ENCODE assay signal across 8 cellular contexts in the genomic region with DNA sequence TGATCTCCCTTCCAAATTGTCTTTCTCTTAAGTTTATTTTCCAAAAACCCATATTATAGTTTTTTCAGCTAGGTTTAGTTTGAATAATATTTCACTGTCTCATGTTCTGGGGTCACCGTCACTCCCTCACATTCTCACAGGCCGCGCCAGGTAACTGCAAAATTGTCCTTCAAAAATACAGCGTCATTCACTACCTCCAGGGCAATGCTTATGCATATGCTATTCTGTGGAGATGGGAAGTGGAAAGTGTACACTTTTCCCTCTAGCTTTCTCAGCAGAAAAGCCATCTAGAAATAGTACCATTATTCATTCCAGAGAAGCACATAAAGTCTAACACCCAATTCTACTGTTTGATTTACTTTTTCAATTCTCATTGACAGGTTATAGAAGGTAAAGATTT. TPM values are rescaled to one million over a fixed set of nuclear protein-coding genes. Genes with fewer than 3 reads are reported as not detected.
DNase-seq lines count a peak whose midpoint lies in the region; ATAC-seq and TF ChIP-seq lines count a peak whose summit lies in the region.

No MANE protein-coding gene starts in this region.

- TF ChIP-seq CTCF in spleen (IDR thresholded peaks at IDR 0.05 in 8 of 11, conservative IDR thresholded peaks at IDR 0.05 in 3 of 11) = no peak

- TF ChIP-seq POLR2A in spleen (IDR thresholded peaks at IDR 0.05) = no peak

- intact Hi-C loops in spleen (cut with DNase I; ENCODE audit: low total_unique reads) = no loop called here

- H3K9me3 ChIP-seq in iPS-15b (ENCODE audit: control insufficient read depth, insufficient read depth, low read length) = no peaks in the 10 kb centered on the region
- no peaks in the 10 kb centered on the region for H3K9me3 ChIP-seq in spleen

- no peaks in the 10 kb centered on the region for H3K36me3 Mint-ChIP-seq in T-helper 2 cell treated with Interferon-gamma antibody and Interleukin-4, amounts not matched to agents 5 μg/mL and 100 μg/mL, for 36 hours (ENCODE audit: low read depth)
- H3K36me3 Mint-ChIP-seq in T-cell = no peaks in the 10 kb centered on the region
- H3K36me3 Mint-ChIP-seq in effector memory CD8-positive, alpha-beta T cell (ENCODE audit: insufficient read depth) = peaks cover 4% of the 10 kb centered on the region

- peaks cover 14% of the 10 kb centered on the region for H3K4me1 Mint-ChIP-seq in T-helper 2 cell treated with Interferon-gamma antibody and Interleukin-4, amounts not matched to agents 5 μg/mL and 100 μg/mL, for 36 hours (ENCODE audit: low read depth)
- peaks cover 10 to 22% (median 18%) of the 10 kb centered on the region in 3 donors for H3K4me1 Mint-ChIP-seq in T-cell
- peaks cover 3 to 7% of the 10 kb centered on the region in 2 donors for H3K4me1 Mint-ChIP-seq in effector memory CD8-positive, alpha-beta T cell (ENCODE audit: low read depth in 2 of 2)

- POLR2A ChIA-PET in T-cell (lab: Charles Lee) = no interaction called here

- H3K27ac ChIP-seq in spleen = peak overlapping the region in 6 of 8 donors; percentile 71 to 89 (median 85)

- H3K4me1 ChIP-seq in iPS-15b (ENCODE audit: control insufficient read depth, insufficient read depth, low read length) (peaks cover 3% of the 10 kb centered on the region), spleen (peaks cover 0 to 13% (median 9%) of the 10 kb centered on the region in 6 donors)

- ATAC-seq in T-cell (replicated peaks in 1 of 4) = no peak
- no peak for ATAC-seq in effector memory CD8-positive, alpha-beta T cell (replicated peaks)

- H3K27ac Mint-ChIP-seq in T-helper 2 cell treated with Interferon-gamma antibody and Interleukin-4, amounts not matched to agents 5 μg/mL and 100 μg/mL, for 36 hours = no peak overlapping the region
- H3K27ac Mint-ChIP-seq in T-cell = peak overlapping the region in 1 of 2 donors; percentile 88
- no peak overlapping the region for H3K27ac Mint-ChIP-seq in effector memory CD8-positive, alpha-beta T cell

- no peak for DNase-seq in T-helper 2 cell treated with Interferon-gamma antibody and Interleukin-4, amounts not matched to agents 5 μg/mL and 100 μg/mL, for 36 hours (ENCODE audit: low spot score)
- DNase-seq in T-helper 2 cell (no peak), T-cell (no peak), spleen (no peak), SKM-1 (lab: John Stamatoyannopoulos, UW; ENCODE audit: unreplicated experiment) (no peak), DMS79 treated with DMSO at 0.1 percent for 48 hours (lab: John Stamatoyannopoulos, UW) (no peak)
- no peak for DNase-seq in effector memory CD8-positive, alpha-beta T cell

- H3K9me3 Mint-ChIP-seq in T-helper 2 cell treated with Interferon-gamma antibody and Interleukin-4, amounts not matched to agents 5 μg/mL and 100 μg/mL, for 36 hours = no peaks in the 10 kb centered on the region
- no peaks in the 10 kb centered on the region for H3K9me3 Mint-ChIP-seq in T-cell
- H3K9me3 Mint-ChIP-seq in effector memory CD8-positive, alpha-beta T cell = no peaks in the 10 kb centered on the region

- peak overlapping the region; percentile 97 for H3K4me3 ChIP-seq in iPS-15b (ENCODE audit: low read depth, low read length)
- peak overlapping the region in 6 of 8 donors; percentile 37 to 79 (median 56) for H3K4me3 ChIP-seq in spleen

- H3K27me3 ChIP-seq in iPS-15b (ENCODE audit: control insufficient read depth, insufficient read depth, low read length) = no peaks in the 10 kb centered on the region
- no peaks in the 10 kb centered on the region for H3K27me3 ChIP-seq in spleen (replicated peaks in 1 of 7)

- no peaks in the 10 kb centered on the region for H3K36me3 ChIP-seq in iPS-15b (ENCODE audit: control insufficient read depth, insufficient read depth, low read length)
- H3K36me3 ChIP-seq in spleen = no peaks in the 10 kb centered on the region

- peak overlapping the region; percentile 96 for H3K9ac ChIP-seq in iPS-15b (ENCODE audit: low read depth, low read length)

- CTCF ChIA-PET in T-cell (lab: Charles Lee) = no interaction called here

- peak overlapping the region; percentile 89 for H3K4me3 Mint-ChIP-seq in T-helper 2 cell treated with Interferon-gamma antibody and Interleukin-4, amounts not matched to agents 5 μg/mL and 100 μg/mL, for 36 hours
- peak overlapping the region; percentile 81 to 87 (median 82) for H3K4me3 Mint-ChIP-seq in T-cell
- H3K4me3 Mint-ChIP-seq in effector memory CD8-positive, alpha-beta T cell = no peak overlapping the region

- no peaks in the 10 kb centered on the region for H3K27me3 Mint-ChIP-seq in T-helper 2 cell treated with Interferon-gamma antibody and Interleukin-4, amounts not matched to agents 5 μg/mL and 100 μg/mL, for 36 hours (ENCODE audit: low read depth)
- H3K27me3 Mint-ChIP-seq in T-cell = peaks cover 0 to 2% of the 10 kb centered on the region in 2 donors
- H3K27me3 Mint-ChIP-seq in effector memory CD8-positive, alpha-beta T cell = no peaks in the 10 kb centered on the region

- WGBS in spleen, 5 donors = 62 to 74% (median 65%) methylated on average over 4 of the region's 4 CpGs

RNA-seq across cellular contexts. Expression of gene NUDT12, which starts 0.9 kb away (rescaled TPM):
- total RNA-seq in T-cell = 1 to 10 TPM in 3 of 5 donors, under 1 TPM in 2; 0.20 to 2.2 (median 1.2) TPM
- 10 to 100 TPM in 2 of 7 donors, 1 to 10 TPM in 5; 4.5 to 13.1 (median 6.7) TPM for total RNA-seq in spleen
- polyA plus RNA-seq in spleen = 1 to 10 TPM; 3.0 to 5.0 (median 3.1) TPM

Comparison
In these comparisons a context has a peak if more than half of its experiments do, and no peak if none do; other contexts are left out.
1. H3K4me3 Mint-ChIP-seq: peak in T-helper 2 cell treated with Interferon-gamma antibody and Interleukin-4, amounts not matched to agents 5 μg/mL and 100 μg/mL, for 36 hours (single experiment) and T-cell (3 of 3); none in effector memory CD8-positive, alpha-beta T cell (0 of 2).